ENCODE assay signal across 32 cellular contexts in the genomic region with DNA sequence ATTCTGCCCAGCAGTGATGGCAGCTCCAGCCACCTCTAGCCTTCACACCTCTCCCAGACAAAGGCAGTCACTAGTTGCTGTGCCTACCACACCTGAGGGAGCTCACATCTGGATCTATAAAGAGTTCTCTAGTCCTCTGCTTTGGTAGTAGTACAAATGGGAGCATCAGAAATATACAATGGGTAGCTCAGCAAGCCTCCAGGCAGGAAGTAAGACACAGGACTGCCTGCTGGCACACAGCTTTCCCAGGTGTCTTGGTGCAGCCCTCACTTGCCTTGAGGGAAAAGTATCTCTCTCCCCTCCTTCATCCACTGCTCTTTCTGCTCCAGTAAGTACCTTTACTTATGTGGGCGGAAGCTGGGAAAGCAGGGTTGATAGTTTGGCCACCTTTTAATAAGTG.
"Had no signal": no experiment of that assay in that cellular context is flagged by ENCODE, and none has a peak within 500 bp of the region (broad histone marks: within the 10 kb centered on the region; RNA-seq: fewer than 3 reads in every experiment).

No MANE protein-coding gene starts in this region.

- H3K4me3 ChIP-seq: adrenal gland, coronary artery, dorsolateral prefrontal cortex, heart left ventricle had no signal

- H3K4me3 Mint-ChIP-seq: activated CD4-positive, alpha-beta memory T cell treated with anti-CD3 and anti-CD28 coated beads, Interleukin-2, amount 10 ng/mL, durations not matched to agents 7 days and 5 days; activated CD4-positive, alpha-beta T cell treated with anti-CD3 and anti-CD28 coated beads for 36 hours; activated CD4-positive, alpha-beta T cell treated with anti-CD3 and anti-CD28 coated beads, Interleukin-2, amount 10 ng/mL, durations not matched to agents 24 days and 14 days; activated naive CD4-positive, alpha-beta T cell treated with anti-CD3 and anti-CD28 coated beads for 36 hours; activated naive CD4-positive, alpha-beta T cell treated with anti-CD3 and anti-CD28 coated beads, Interleukin-2, amount 50 U/mL, for 24 hours; activated naive CD8-positive, alpha-beta T cell treated with anti-CD3 and anti-CD28 coated beads for 36 hours; activated naive CD8-positive, alpha-beta T cell treated with anti-CD3 and anti-CD28 coated beads, Interleukin-2, amount 50 U/mL, for 24 hours; activated T-cell treated with anti-CD3 and anti-CD28 coated beads, Interleukin-2, amount 50 U/mL, for 4 hours; activated T-helper 17 cell treated with anti-CD3 and anti-CD28 coated beads, Interleukin-2, amount 50 U/mL, for 72 hours; brain; central memory CD8-positive, alpha-beta T cell; dendritic cell treated with granulocyte-macrophage colony-stimulating factor and Interleukin-4, amounts not matched to agents 40 ng/mL and 50 ng/mL, for 4 days; endodermal cell; T-helper 17 cell; T-helper 2 cell treated with Interferon-gamma antibody and Interleukin-4, amounts not matched to agents 5 μg/mL and 100 μg/mL, for 36 hours had no signal

- H3K36me3 Mint-ChIP-seq: activated naive CD4-positive, alpha-beta T cell treated with anti-CD3 and anti-CD28 coated beads, Interleukin-2, amount 50 U/mL, for 24 hours; activated naive CD8-positive, alpha-beta T cell treated with anti-CD3 and anti-CD28 coated beads for 36 hours; brain had no signal

- H3K36me3 ChIP-seq: adrenal gland, heart left ventricle, WERI-Rb-1 had no signal

- H3K27me3 Mint-ChIP-seq: activated CD4-positive, alpha-beta memory T cell treated with anti-CD3 and anti-CD28 coated beads, Interleukin-2, amount 10 ng/mL, durations not matched to agents 7 days and 5 days; activated CD4-positive, alpha-beta T cell treated with anti-CD3 and anti-CD28 coated beads for 36 hours; activated CD4-positive, alpha-beta T cell treated with anti-CD3 and anti-CD28 coated beads, Interleukin-2, amount 10 ng/mL, durations not matched to agents 24 days and 14 days; activated naive CD4-positive, alpha-beta T cell treated with anti-CD3 and anti-CD28 coated beads, Interleukin-2, amount 50 U/mL, for 24 hours; activated naive CD8-positive, alpha-beta T cell treated with anti-CD3 and anti-CD28 coated beads for 36 hours; activated naive CD8-positive, alpha-beta T cell treated with anti-CD3 and anti-CD28 coated beads, Interleukin-2, amount 50 U/mL, for 24 hours; activated T-helper 17 cell treated with anti-CD3 and anti-CD28 coated beads, Interleukin-2, amount 50 U/mL, for 72 hours; brain; central memory CD8-positive, alpha-beta T cell; dendritic cell treated with granulocyte-macrophage colony-stimulating factor and Interleukin-4, amounts not matched to agents 40 ng/mL and 50 ng/mL, for 4 days; T-helper 17 cell had no signal

- H3K27me3 ChIP-seq: adrenal gland, dorsolateral prefrontal cortex, heart left ventricle had no signal

- DNase-seq: activated CD4-positive, alpha-beta memory T cell treated with anti-CD3 and anti-CD28 coated beads, Interleukin-2, amount 10 ng/mL, durations not matched to agents 7 days and 5 days; activated CD4-positive, alpha-beta T cell treated with anti-CD3 and anti-CD28 coated beads for 36 hours; activated CD4-positive, alpha-beta T cell treated with anti-CD3 and anti-CD28 coated beads, Interleukin-2, amount 10 ng/mL, durations not matched to agents 24 days and 14 days; activated CD4-positive, alpha-beta T cell treated with anti-CD3 and anti-CD28 coated beads, Interleukin-2, amount 50 U/mL, for 4 hours; activated CD4-positive, CD25-positive, alpha-beta regulatory T cell; activated CD4-positive, CD25-positive, alpha-beta regulatory T cell treated with anti-CD3 and anti-CD28 coated beads, Interleukin-2, amount 50 U/mL, for 72 hours; activated effector memory CD4-positive, alpha-beta T cell treated with Interleukin-2 at 50 U/mL for 16 hours; activated gamma-delta T cell treated with Interleukin-2 at 50 U/mL for 16 hours; activated naive CD4-positive, alpha-beta T cell treated with anti-CD3 and anti-CD28 coated beads for 36 hours; activated naive CD8-positive, alpha-beta T cell treated with anti-CD3 and anti-CD28 coated beads for 36 hours; activated naive CD8-positive, alpha-beta T cell treated with anti-CD3 and anti-CD28 coated beads, Interleukin-2, amount 50 U/mL, for 24 hours; activated T-cell treated with anti-CD3 and anti-CD28 coated beads, Interleukin-2, amount 50 U/mL, for 4 hours; adrenal gland; amygdala; aorta; dorsolateral prefrontal cortex; effector memory CD4-positive, alpha-beta T cell; endodermal cell; foreskin fibroblast; glutamatergic neuron; heart left ventricle; T-helper 1 cell; T-helper 17 cell; T1000; WERI-Rb-1 had no signal

- H3K9me3 Mint-ChIP-seq: activated CD4-positive, alpha-beta T cell treated with anti-CD3 and anti-CD28 coated beads, Interleukin-2, amount 10 ng/mL, durations not matched to agents 24 days and 14 days; activated naive CD4-positive, alpha-beta T cell treated with anti-CD3 and anti-CD28 coated beads for 36 hours; activated naive CD4-positive, alpha-beta T cell treated with anti-CD3 and anti-CD28 coated beads, Interleukin-2, amount 50 U/mL, for 24 hours; activated naive CD8-positive, alpha-beta T cell treated with anti-CD3 and anti-CD28 coated beads for 36 hours; activated naive CD8-positive, alpha-beta T cell treated with anti-CD3 and anti-CD28 coated beads, Interleukin-2, amount 50 U/mL, for 24 hours; endodermal cell had no signal

- H3K4me1 Mint-ChIP-seq: activated CD4-positive, alpha-beta memory T cell treated with anti-CD3 and anti-CD28 coated beads, Interleukin-2, amount 10 ng/mL, durations not matched to agents 7 days and 5 days; activated CD4-positive, alpha-beta T cell treated with anti-CD3 and anti-CD28 coated beads for 36 hours; activated CD4-positive, alpha-beta T cell treated with anti-CD3 and anti-CD28 coated beads, Interleukin-2, amount 10 ng/mL, durations not matched to agents 24 days and 14 days; activated naive CD4-positive, alpha-beta T cell treated with anti-CD3 and anti-CD28 coated beads, Interleukin-2, amount 50 U/mL, for 24 hours; activated naive CD8-positive, alpha-beta T cell treated with anti-CD3 and anti-CD28 coated beads for 36 hours; activated naive CD8-positive, alpha-beta T cell treated with anti-CD3 and anti-CD28 coated beads, Interleukin-2, amount 50 U/mL, for 24 hours; activated T-helper 17 cell treated with anti-CD3 and anti-CD28 coated beads, Interleukin-2, amount 50 U/mL, for 72 hours; brain; central memory CD8-positive, alpha-beta T cell; endodermal cell; T-helper 17 cell had no signal

- H3K27ac Mint-ChIP-seq: activated CD4-positive, alpha-beta memory T cell treated with anti-CD3 and anti-CD28 coated beads, Interleukin-2, amount 10 ng/mL, durations not matched to agents 7 days and 5 days; activated CD4-positive, alpha-beta T cell treated with anti-CD3 and anti-CD28 coated beads for 36 hours; activated CD4-positive, alpha-beta T cell treated with anti-CD3 and anti-CD28 coated beads, Interleukin-2, amount 10 ng/mL, durations not matched to agents 24 days and 14 days; activated naive CD4-positive, alpha-beta T cell treated with anti-CD3 and anti-CD28 coated beads for 36 hours; activated naive CD4-positive, alpha-beta T cell treated with anti-CD3 and anti-CD28 coated beads, Interleukin-2, amount 50 U/mL, for 24 hours; activated naive CD8-positive, alpha-beta T cell treated with anti-CD3 and anti-CD28 coated beads for 36 hours; activated naive CD8-positive, alpha-beta T cell treated with anti-CD3 and anti-CD28 coated beads, Interleukin-2, amount 50 U/mL, for 24 hours; activated T-helper 17 cell treated with anti-CD3 and anti-CD28 coated beads, Interleukin-2, amount 50 U/mL, for 72 hours; brain; dendritic cell treated with granulocyte-macrophage colony-stimulating factor and Interleukin-4, amounts not matched to agents 40 ng/mL and 50 ng/mL, for 4 days; endodermal cell; T-helper 17 cell; T-helper 2 cell treated with Interferon-gamma antibody and Interleukin-4, amounts not matched to agents 5 μg/mL and 100 μg/mL, for 36 hours had no signal

- H3K9me3 ChIP-seq: adrenal gland, heart left ventricle had no signal

- H3K4me1 ChIP-seq: adrenal gland had no signal

- H3K27ac ChIP-seq: adrenal gland, coronary artery, dorsolateral prefrontal cortex, heart left ventricle, WERI-Rb-1 had no signal
